Comparison of ENCODE assay signal across 9 cellular contexts in genomic region chr4:76948441-76949292, GRCh38. TPM values are rescaled to one million over a fixed set of nuclear protein-coding genes. Genes with fewer than 3 reads are reported as not detected.
A peak's percentile ranks its signal among the peaks of the same experiment; 100 is the strongest.
DNase-seq lines count a peak whose midpoint lies in the region; ATAC-seq, FAIRE-seq and TF ChIP-seq lines count a peak whose summit lies in the region.
"Had no signal": no experiment of that assay in that cellular context is flagged by ENCODE, and none has a peak within 500 bp of the region (broad histone marks: within the 10 kb centered on the region; RNA-seq: fewer than 3 reads in every experiment).

No MANE protein-coding gene starts in this region.

- H4K20me1 ChIP-seq in BLaER1 treated with 17β-estradiol and CSF1 and Interleukin-3, amounts not matched to agents 10 nM and 100 nM, result peaks cover 10 to 51% (median 30%) of the 10 kb centered on the region in 11 experiments; a peak in 19 of 22 replicates
- H4K20me1 ChIP-seq in OCI-LY1 (ENCODE audit: insufficient read depth, low read length), result no peaks in the 10 kb centered on the region

- FAIRE-seq in GM19239 (lab: Jason Lieb, UNC), result peak; percentile 84

- H3K9me2 ChIP-seq in OCI-LY1 (ENCODE audit: low read depth, low read length), result no peaks in the 10 kb centered on the region

- no peaks in the 10 kb centered on the region for H3F3A ChIP-seq in OCI-LY1 (ENCODE audit: insufficient read depth, low read length)

- peak; percentile 85 for DNase-seq in GM19239 (ENCODE audit: insufficient read length, low spot score)
- peak; percentile 50 for DNase-seq in activated T-cell treated with anti-CD3 and anti-CD28 coated beads for 4 hours
- no peak for DNase-seq in epithelial cell of proximal tubule (ENCODE audit: low read depth)

- H3K4me1 Mint-ChIP-seq in stimulated activated memory B cell treated with anti-CD40 and anti-IgM and Interleukin-4, amounts not matched to agents 10 μg/mL and 1 μg/mL and 100 μg/mL, for 72 hours, result peaks cover 28% of the 10 kb centered on the region

- H3K9me3 Mint-ChIP-seq in stimulated activated memory B cell treated with anti-CD40 and anti-IgM and Interleukin-4, amounts not matched to agents 10 μg/mL and 1 μg/mL and 100 μg/mL, for 72 hours, result no peaks in the 10 kb centered on the region

- H3K4me2 ChIP-seq in BLaER1 treated with 17β-estradiol and CSF1 and Interleukin-3, amounts not matched to agents 10 nM and 100 nM, result peak overlapping the region; percentile 86 to 99 (median 93)
- peak overlapping the region; percentile 63 for H3K4me2 ChIP-seq in OCI-LY1 (ENCODE audit: low read length)

- H3K36me3 Mint-ChIP-seq in stimulated activated memory B cell treated with anti-CD40 and anti-IgM and Interleukin-4, amounts not matched to agents 10 μg/mL and 1 μg/mL and 100 μg/mL, for 72 hours, result peaks cover 10% of the 10 kb centered on the region

- peak; percentile 46 for ATAC-seq in HG03378 (IDR thresholded peaks at IDR 0.05; ENCODE audit: unreplicated experiment)
- peak; percentile 81 for ATAC-seq in stimulated activated memory B cell treated with anti-CD40 and anti-IgM and Interleukin-4, amounts not matched to agents 10 μg/mL and 1 μg/mL and 100 μg/mL, for 72 hours

- no peaks in the 10 kb centered on the region for H3K27me3 Mint-ChIP-seq in stimulated activated memory B cell treated with anti-CD40 and anti-IgM and Interleukin-4, amounts not matched to agents 10 μg/mL and 1 μg/mL and 100 μg/mL, for 72 hours

- no peak overlapping the region for H2AFZ ChIP-seq in OCI-LY1 (ENCODE audit: low read length)

- TF ChIP-seq CTCF in OCI-LY1 (IDR thresholded peaks at IDR 0.05; ENCODE audit: low read length) (no peak), epithelial cell of proximal tubule (conservative IDR thresholded peaks at IDR 0.05; ENCODE audit: low read depth, low read length) (no peak)

- peak overlapping the region; percentile 83 to 95 (median 90) for H3K4me3 ChIP-seq in BLaER1 treated with 17β-estradiol and CSF1 and Interleukin-3, amounts not matched to agents 10 nM and 100 nM
- peak overlapping the region; percentile 71 for H3K4me3 ChIP-seq in OCI-LY1 (ENCODE audit: low read depth, low read length, poor library complexity, severe bottlenecking)
- peak overlapping the region; percentile 93 for H3K4me3 ChIP-seq in epithelial cell of proximal tubule (ENCODE audit: low read depth, low read length)
- peak overlapping the region; percentile 81 to 82 for H3K4me3 ChIP-seq in muscle layer of colon (ENCODE audit: low read depth in 1 of 2, low read length in 2 of 2)

- H3K9me3 ChIP-seq in BLaER1 treated with 17β-estradiol and CSF1 and Interleukin-3, amounts not matched to agents 10 nM and 100 nM (replicated peaks in 1 of 11), result peaks cover 0 to 6% (median 0%) of the 10 kb centered on the region in 11 experiments; a peak in 3 of 22 replicates
- H3K9me3 ChIP-seq in OCI-LY1 (ENCODE audit: low read length), result no peaks in the 10 kb centered on the region
- H3K9me3 ChIP-seq in muscle layer of colon (ENCODE audit: low read length), result no peaks in the 10 kb centered on the region

- no peaks in the 10 kb centered on the region for H3K27me3 ChIP-seq in BLaER1 treated with 17β-estradiol and CSF1 and Interleukin-3, amounts not matched to agents 10 nM and 100 nM
- H3K27me3 ChIP-seq in OCI-LY1 (ENCODE audit: insufficient read depth, low read length), result no peaks in the 10 kb centered on the region; the same call in 1 of the 2 replicates
- H3K27me3 ChIP-seq in muscle layer of colon (ENCODE audit: control insufficient read depth in 1 of 2, insufficient read depth in 2 of 2, low read length in 2 of 2), result no peaks in the 10 kb centered on the region

- peak overlapping the region; percentile 81 for H3K27ac Mint-ChIP-seq in stimulated activated memory B cell treated with anti-CD40 and anti-IgM and Interleukin-4, amounts not matched to agents 10 μg/mL and 1 μg/mL and 100 μg/mL, for 72 hours

- H3K27ac ChIP-seq in BLaER1 treated with 17β-estradiol and CSF1 and Interleukin-3, amounts not matched to agents 10 nM and 100 nM, result peak overlapping the region; percentile 72 to 96 (median 93)
- no peak overlapping the region for H3K27ac ChIP-seq in OCI-LY1 (ENCODE audit: low read depth, low read length, poor library complexity, severe bottlenecking)
- H3K27ac ChIP-seq in muscle layer of colon (ENCODE audit: low read depth, low read length), result peak overlapping the region; percentile 95

- H3K79me2 ChIP-seq in OCI-LY1 (ENCODE audit: insufficient read depth, low read length), result no peaks in the 10 kb centered on the region

- H3K36me3 ChIP-seq in BLaER1 treated with 17β-estradiol and CSF1 and Interleukin-3, amounts not matched to agents 10 nM and 100 nM, result peaks cover 0 to 35% (median 15%) of the 10 kb centered on the region in 11 experiments; a peak in 14 of 22 replicates
- H3K36me3 ChIP-seq in OCI-LY1 (ENCODE audit: insufficient read depth, low read length) (no peaks in the 10 kb centered on the region), muscle layer of colon (ENCODE audit: insufficient read depth, low read length) (no peaks in the 10 kb centered on the region)

- peaks cover 36 to 46% (median 40%) of the 10 kb centered on the region in 10 experiments for H3K4me1 ChIP-seq in BLaER1 treated with 17β-estradiol and CSF1 and Interleukin-3, amounts not matched to agents 10 nM and 100 nM
- H3K4me1 ChIP-seq in OCI-LY1 (ENCODE audit: insufficient read depth, low read length, severe bottlenecking) (peaks cover 6% of the 10 kb centered on the region), muscle layer of colon (ENCODE audit: insufficient read depth, low read length) (peaks cover 4% of the 10 kb centered on the region)

- peak overlapping the region; percentile 86 for H3K4me3 Mint-ChIP-seq in stimulated activated memory B cell treated with anti-CD40 and anti-IgM and Interleukin-4, amounts not matched to agents 10 μg/mL and 1 μg/mL and 100 μg/mL, for 72 hours

- peak overlapping the region; percentile 84 to 95 (median 93) for H3K9ac ChIP-seq in BLaER1 treated with 17β-estradiol and CSF1 and Interleukin-3, amounts not matched to agents 10 nM and 100 nM
- H3K9ac ChIP-seq in OCI-LY1 (ENCODE audit: low read length), result peak overlapping the region; percentile 43; the same call in 1 of the 2 replicates
- peak overlapping the region; percentile 69 for H3K9ac ChIP-seq in muscle layer of colon (ENCODE audit: low read length)

RNA-seq across cellular contexts. Expression of gene SEPTIN11, which starts 0.9 kb away (rescaled TPM):
- total RNA-seq in epithelial cell of proximal tubule, result 86.7 and 109 TPM in 2 replicates

RNA-seq across cellular contexts. Expression of gene SOWAHB, which starts 50.7 kb away (rescaled TPM):
- total RNA-seq in epithelial cell of proximal tubule, result 9.4 and 10.1 TPM in 2 replicates
- total RNA-seq: dermis microvascular lymphatic vessel endothelial cell had no signal

Comparison
In these comparisons a context has a peak if more than half of its experiments do, and no peak if none do; other contexts are left out.
1. H3K9ac ChIP-seq: peak in every context shown above with its lines; median percentile 93 in BLaER1 treated with 17β-estradiol and CSF1 and Interleukin-3, amounts not matched to agents 10 nM and 100 nM; 69 in muscle layer of colon; 43 in OCI-LY1.